Comparison of ENCODE assay signal across 10 cellular contexts in the genomic region with DNA sequence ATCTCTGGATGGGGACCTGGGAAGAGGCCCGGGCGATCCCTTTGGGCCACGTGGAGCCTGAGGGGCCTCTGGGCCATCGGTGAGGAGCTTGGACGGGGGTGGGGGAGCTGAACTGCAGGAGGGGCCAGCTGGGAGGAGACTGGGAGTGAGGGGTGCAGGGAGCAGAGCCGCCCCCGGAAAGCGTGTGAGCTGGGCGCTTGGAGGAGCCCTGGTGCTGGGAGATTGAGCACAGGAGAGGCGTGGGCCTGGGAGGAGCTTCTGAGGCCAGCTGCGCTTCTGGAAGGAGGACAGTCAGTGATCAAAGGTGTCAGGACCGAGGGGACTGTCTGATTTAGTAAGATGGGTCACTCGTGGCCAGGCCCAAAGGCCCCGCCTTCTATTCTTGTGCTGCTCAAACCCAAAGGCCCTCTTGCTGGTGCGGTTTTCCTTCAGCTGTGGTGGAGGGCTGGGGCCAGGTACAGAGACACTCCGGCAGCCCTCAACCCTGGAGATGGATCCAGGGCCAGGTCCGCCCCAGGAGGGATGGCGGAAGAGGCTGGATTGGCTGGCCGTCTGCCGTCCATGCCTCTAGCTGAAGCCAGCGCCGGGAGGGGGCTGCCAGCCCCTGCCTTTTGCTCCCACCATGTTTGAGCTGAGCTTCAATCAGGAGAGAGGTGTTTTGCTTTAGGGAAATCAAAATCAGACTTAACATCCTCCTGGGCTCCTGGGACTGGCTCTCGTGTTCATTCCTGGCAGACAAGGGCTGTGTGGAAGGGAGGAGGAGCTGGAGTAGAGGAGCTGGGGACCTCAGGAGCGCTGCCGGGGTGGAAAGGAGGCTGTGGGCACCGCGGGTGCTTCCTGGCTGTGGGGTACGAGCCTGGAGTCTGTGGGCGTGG. TPM values are rescaled to one million over a fixed set of nuclear protein-coding genes. Genes with fewer than 3 reads are reported as not detected.
DNase-seq lines count a peak whose midpoint lies in the region; ATAC-seq and TF ChIP-seq lines count a peak whose summit lies in the region.
"Had no signal": no experiment of that assay in that cellular context is flagged by ENCODE, and none has a peak within 500 bp of the region (broad histone marks: within the 10 kb centered on the region; RNA-seq: fewer than 3 reads in every experiment).

No MANE protein-coding gene starts in this region.

- peak overlapping the region; percentile 68 to 79 for H3K27ac ChIP-seq in esophagus (ENCODE audit: low read depth in 2 of 2, low read length in 1 of 2)
- H3K27ac ChIP-seq in neuronal stem cell (replicated peaks; ENCODE audit: low read length): peak overlapping the region; percentile 49
- H3K27ac ChIP-seq: C4-2B had no signal

- H2AFZ ChIP-seq in neuronal stem cell (ENCODE audit: low read length): peak overlapping the region; percentile 1

- H3K4ac ChIP-seq in neuronal stem cell (ENCODE audit: low read length): peak overlapping the region; percentile 32

- H3K4me1 ChIP-seq in esophagus (ENCODE audit: control insufficient read depth in 2 of 2, insufficient read depth in 2 of 2, low read length in 1 of 2) (peaks cover 21 to 39% of the 10 kb centered on the region in 2 donors), neuronal stem cell (ENCODE audit: control insufficient read depth in 2 of 2, insufficient read depth in 1 of 2, low read depth in 1 of 2, low read length in 2 of 2) (peaks cover 25 to 27% of the 10 kb centered on the region in 2 donors)

- WGBS in esophagus, 2 donors: 36 to 44% methylated on average over 26 to 29 of the region's 29 CpGs
- no CpG with 5 or more reads among the region's 29 CpGs for WGBS in neuronal stem cell (ENCODE audit: extremely low coverage in 2 of 2, insufficient read length in 2 of 2, insufficient replicate concordance in 1 of 2), 2 donors

- peak overlapping the region; percentile 48 for H2BK5ac ChIP-seq in neuronal stem cell (ENCODE audit: low read length)

- ATAC-seq in GM18505 (IDR thresholded peaks at IDR 0.05; ENCODE audit: unreplicated experiment): no peak

- no peaks in the 10 kb centered on the region for H3K36me3 ChIP-seq in esophagus (ENCODE audit: control insufficient read depth in 2 of 2, insufficient read depth in 2 of 2, low read length in 1 of 2)
- no peaks in the 10 kb centered on the region for H3K36me3 ChIP-seq in neuronal stem cell (replicated peaks in 1 of 2; ENCODE audit: control insufficient read depth in 2 of 2, insufficient read depth in 2 of 2, low read length in 2 of 2)

- peak overlapping the region; percentile 88 for H3K18ac ChIP-seq in neuronal stem cell (ENCODE audit: low read length)

- peak overlapping the region; percentile 49 for H3K14ac ChIP-seq in neuronal stem cell (ENCODE audit: low read length)

- no peak overlapping the region for H2BK120ac ChIP-seq in neuronal stem cell (ENCODE audit: low read depth, low read length)

- peak overlapping the region; percentile 87 for H2BK15ac ChIP-seq in neuronal stem cell (ENCODE audit: low read length)

- H2AK5ac ChIP-seq in neuronal stem cell (ENCODE audit: low read depth, low read length): peak overlapping the region; percentile 84

- no peak overlapping the region for H3K4me3 ChIP-seq in esophagus (ENCODE audit: low read depth in 1 of 2, low read length in 2 of 2)
- no peak overlapping the region for H3K4me3 ChIP-seq in neuronal stem cell (ENCODE audit: low read length in 2 of 2)

- no peak overlapping the region for H2BK12ac ChIP-seq in neuronal stem cell (ENCODE audit: low read length)

- H3K79me1 ChIP-seq in neuronal stem cell (ENCODE audit: low read depth, low read length): peaks cover 23% of the 10 kb centered on the region

- H3K9ac ChIP-seq in neuronal stem cell (ENCODE audit: low read depth, low read length, poor library complexity): peak overlapping the region; percentile 72

- peak overlapping the region; percentile 38 for H4K91ac ChIP-seq in neuronal stem cell (ENCODE audit: low read depth, low read length, poor library complexity)

- H4K8ac ChIP-seq in neuronal stem cell (ENCODE audit: low read depth, low read length): no peak overlapping the region

- peak overlapping the region; percentile 19 for H3K4me2 ChIP-seq in neuronal stem cell (ENCODE audit: insufficient read depth, low read length, poor library complexity, severe bottlenecking)

- H3K27me3 ChIP-seq in esophagus (ENCODE audit: control insufficient read depth in 1 of 2, insufficient read depth in 2 of 2, low read length in 2 of 2): no peaks in the 10 kb centered on the region
- H3K27me3 ChIP-seq in neuronal stem cell (ENCODE audit: control insufficient read depth in 3 of 3, insufficient read depth in 3 of 3, low read depth in 1 of 3, low read length in 3 of 3): no peaks in the 10 kb centered on the region

- peak overlapping the region; percentile 36 for H3K23ac ChIP-seq in neuronal stem cell (ENCODE audit: low read depth, low read length, poor library complexity)

- TF ChIP-seq POLR2A in GM18505 (IDR thresholded peaks at IDR 0.05; ENCODE audit: borderline replicate concordance, extremely low read depth, insufficient read depth, insufficient read length): no peak

- H3K9me3 ChIP-seq in esophagus (ENCODE audit: control insufficient read depth in 2 of 2, insufficient read depth in 1 of 2, low read depth in 1 of 2, low read length in 1 of 2) (no peaks in the 10 kb centered on the region), neuronal stem cell (replicated peaks in 1 of 2; ENCODE audit: control insufficient read depth in 2 of 2, insufficient read depth in 1 of 2, low read depth in 1 of 2, low read length in 2 of 2) (no peaks in the 10 kb centered on the region)

- DNase-seq in DMS79 treated with DMSO at 0.1 percent for 48 hours (lab: John Stamatoyannopoulos, UW) (peak; percentile 89), NCI-H69 (lab: John Stamatoyannopoulos, UW) (peak; percentile 34), neuronal stem cell (ENCODE audit: low spot score) (no peak), NCI-H226 (no peak), NCI-H2081 treated with DMSO at 0.1 percent for 48 hours (lab: John Stamatoyannopoulos, UW) (no peak)
- no peak for DNase-seq in stimulated activated naive CD4-positive, alpha-beta T cell (lab: John Stamatoyannopoulos, UW)
- DNase-seq: activated CD4-positive, alpha-beta T cell treated with anti-CD3 and anti-CD28 coated beads for 4 hours had no signal

RNA-seq across cellular contexts. Expression of a gene that starts 21.6 kb away (rescaled TPM):
- polyA plus RNA-seq in esophagus: 10 to 100 TPM; 12.8 to 16.4 TPM
- 36.7 TPM for polyA plus RNA-seq in neuronal stem cell (2013, experiment 1 of 2)
- 36.1 TPM for polyA plus RNA-seq in neuronal stem cell (2013, experiment 2 of 2)

Comparison
In these comparisons a context has a peak if more than half of its experiments do, and no peak if none do; other contexts are left out.
1. DNase-seq: peak in DMS79 treated with DMSO at 0.1 percent for 48 hours (single experiment) and NCI-H69 (single experiment); none in neuronal stem cell (single experiment), stimulated activated naive CD4-positive, alpha-beta T cell (0 of 6), NCI-H226 (single experiment) and NCI-H2081 treated with DMSO at 0.1 percent for 48 hours (single experiment).